8 cellular contexts compared by ENCODE assay signal in the genomic region with DNA sequence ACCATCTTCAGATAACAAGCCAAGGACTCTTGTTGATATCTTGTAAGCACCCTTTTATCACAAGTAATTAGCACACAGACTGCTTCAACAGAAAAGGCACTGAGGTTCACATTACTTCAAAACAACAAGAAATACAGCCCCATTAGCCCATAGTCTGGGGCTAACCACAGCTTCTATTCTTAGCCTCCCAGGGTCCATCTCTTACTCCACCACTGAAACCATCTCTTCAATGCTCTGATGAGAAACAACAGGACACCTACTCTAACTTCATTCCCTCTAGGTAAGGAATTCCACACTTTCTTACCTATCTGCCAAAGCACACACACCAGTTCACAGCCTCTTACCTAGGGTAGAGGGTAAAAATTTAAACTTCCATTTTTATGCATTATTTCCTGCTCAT. TPM values are rescaled to one million over a fixed set of nuclear protein-coding genes. Genes with fewer than 3 reads are reported as not detected.
DNase-seq lines count a peak whose midpoint lies in the region; ATAC-seq and TF ChIP-seq lines count a peak whose summit lies in the region.

No MANE protein-coding gene starts in this region.

- DNase-seq in Karpas-422 (peak; percentile 45), lower lobe of right lung (no peak), BE2C (no peak), NCI-H510A (lab: John Stamatoyannopoulos, UW) (no peak), GM23338 (ENCODE audit: low spot score) (no peak), NCI-H1092 treated with DMSO at 0.1 percent for 48 hours (lab: John Stamatoyannopoulos, UW) (no peak)

- no peaks in the 10 kb centered on the region for H3F3A ChIP-seq in GM23338 (replicated peaks; ENCODE audit: low read depth)

- H3K4me1 ChIP-seq in Karpas-422 (ENCODE audit: low read length) (peaks cover 49% of the 10 kb centered on the region), lower lobe of right lung (no peaks in the 10 kb centered on the region), BE2C (no peaks in the 10 kb centered on the region), GM23338 (ENCODE audit: insufficient read depth) (no peaks in the 10 kb centered on the region)

- no peaks in the 10 kb centered on the region for H4K20me1 ChIP-seq in Karpas-422 (ENCODE audit: insufficient read depth, low read depth, low read length)
- H4K20me1 ChIP-seq in GM23338 (replicated peaks; ENCODE audit: insufficient read depth), result no peaks in the 10 kb centered on the region

- H3K9me3 Mint-ChIP-seq in GM23338, result no peaks in the 10 kb centered on the region

- H3K4me3 Mint-ChIP-seq in GM23338, result no peak overlapping the region

- TF ChIP-seq CTCF in lower lobe of right lung (IDR thresholded peaks at IDR 0.05) (no peak), BE2C (IDR thresholded peaks at IDR 0.05; ENCODE audit: low read depth, low read length) (no peak), GM23338 (conservative IDR thresholded peaks at IDR 0.05; ENCODE audit: low read depth in 2 of 2) (no peak)

- no peaks in the 10 kb centered on the region for H3K36me3 ChIP-seq in Karpas-422 (ENCODE audit: insufficient read depth, low read length)
- H3K36me3 ChIP-seq in lower lobe of right lung, result no peaks in the 10 kb centered on the region
- no peaks in the 10 kb centered on the region for H3K36me3 ChIP-seq in BE2C
- no peaks in the 10 kb centered on the region for H3K36me3 ChIP-seq in GM23338 (ENCODE audit: insufficient read depth)

- no peaks in the 10 kb centered on the region for H3K27me3 ChIP-seq in Karpas-422 (ENCODE audit: low read length)
- H3K27me3 ChIP-seq in lower lobe of right lung (ENCODE audit: low read depth), result no peaks in the 10 kb centered on the region
- no peaks in the 10 kb centered on the region for H3K27me3 ChIP-seq in BE2C
- H3K27me3 ChIP-seq in GM23338 (ENCODE audit: insufficient read depth), result no peaks in the 10 kb centered on the region

- H3K4me1 Mint-ChIP-seq in GM23338, result no peaks in the 10 kb centered on the region

- peaks cover 1% of the 10 kb centered on the region for H3K27me3 Mint-ChIP-seq in GM23338 (ENCODE audit: insufficient read depth, low read depth, poor library complexity)

- H3K27ac Mint-ChIP-seq in GM23338, result no peak overlapping the region

- H3K9ac ChIP-seq in Karpas-422 (ENCODE audit: low read length), result no peak overlapping the region

- ATAC-seq in GM18517 (IDR thresholded peaks at IDR 0.05; ENCODE audit: unreplicated experiment), result peak; percentile 57
- ATAC-seq in GM21786 (IDR thresholded peaks at IDR 0.05; ENCODE audit: unreplicated experiment), result peak; percentile 48
- ATAC-seq in lower lobe of right lung, result no peak
- ATAC-seq in GM23338, result no peak

- no peaks in the 10 kb centered on the region for H3K9me3 ChIP-seq in Karpas-422 (ENCODE audit: low read length)
- H3K9me3 ChIP-seq in lower lobe of right lung, result no peaks in the 10 kb centered on the region
- no peaks in the 10 kb centered on the region for H3K9me3 ChIP-seq in BE2C

- no peaks in the 10 kb centered on the region for H3K36me3 Mint-ChIP-seq in GM23338 (ENCODE audit: low read depth)

- H3K9me2 ChIP-seq in Karpas-422 (replicated peaks; ENCODE audit: insufficient read depth, low read length) (no peaks in the 10 kb centered on the region), GM23338 (ENCODE audit: insufficient read depth) (no peaks in the 10 kb centered on the region; the same call in 1 of the 2 replicates)

- intact Hi-C loops in lower lobe of right lung (cut with DNase I), result no loop called here

- no peaks in the 10 kb centered on the region for H3K79me2 ChIP-seq in Karpas-422 (ENCODE audit: low read length)
- H3K79me2 ChIP-seq in GM23338 (replicated peaks; ENCODE audit: insufficient read depth), result no peaks in the 10 kb centered on the region

- H2AFZ ChIP-seq in Karpas-422 (ENCODE audit: low read length) (peak overlapping the region; percentile 58), GM23338 (no peak overlapping the region)

- H3K4me3 ChIP-seq in Karpas-422 (ENCODE audit: low read length) (peak overlapping the region; percentile 61; the same call in 1 of the 2 replicates), lower lobe of right lung (no peak overlapping the region), BE2C (ENCODE audit: low read depth, low read length) (no peak overlapping the region), GM23338 (no peak overlapping the region)

- H3K4me2 ChIP-seq in Karpas-422 (ENCODE audit: low read depth, low read length, poor library complexity, severe bottlenecking) (peak overlapping the region; percentile 84), GM23338 (no peak overlapping the region)

- peak overlapping the region; percentile 97 for H3K27ac ChIP-seq in Karpas-422 (ENCODE audit: low read length)
- peak overlapping the region; percentile 83 for H3K27ac ChIP-seq in lower lobe of right lung
- H3K27ac ChIP-seq in GM23338 (ENCODE audit: low read depth), result no peak overlapping the region

TF ChIP-seq in GM23338, 12 proteins besides CTCF, POLR2A, EP300 and RAD21 (continues in another document):
- TF ChIP-seq POLR2AphosphoS5 (IDR thresholded peaks at IDR 0.05; ENCODE audit: low read depth) (no peak), EZH2phosphoT487 (IDR thresholded peaks at IDR 0.05; ENCODE audit: unreplicated experiment) (no peak), ZNF462 (CRISPR knock-in tag; IDR thresholded peaks at IDR 0.05) (no peak), STAT1 (IDR thresholded peaks at IDR 0.05; ENCODE audit: unreplicated experiment) (no peak)

RNA-seq across cellular contexts. Expression of gene CYTIP, which starts 26.4 kb away (rescaled TPM):
- total RNA-seq in Karpas-422 (2014; rRNA removed; shearing (Covaris generic); ENCODE audit: low replicate concordance), result 72.2 and 97.7 TPM in 2 replicates
- 40.5 TPM for total RNA-seq in lower lobe of right lung
- not detected for polyA plus RNA-seq in BE2C (2012; ENCODE audit: insufficient read depth, insufficient read length, low read depth)
- total RNA-seq in GM23338 (2014; rRNA removed; shearing (Covaris generic)), result not detected in 2 replicates
- 0.28 TPM in 1 of 2 replicates, not detected in the other for polyA plus RNA-seq in GM23338 (2016; fragmentation: Nextera tagmentation; extraction: Ambion mirVana)

Comparison
In these comparisons a context has a peak if more than half of its experiments do, and no peak if none do; other contexts are left out.
1. ATAC-seq: peak in GM18517 (single experiment) and GM21786 (single experiment); none in lower lobe of right lung (0 of 2) and GM23338 (single experiment).
2. RNA of gene CYTIP, which starts 26.4 kb away (total RNA-seq): 72.2 to 97.7 TPM in Karpas-422 and 40.5 TPM in lower lobe of right lung (single experiment); not detected in GM23338; every median in the first group is over 10 times any median in the second.